ENCODE assay signal across 1 cellular context in the genomic region with DNA sequence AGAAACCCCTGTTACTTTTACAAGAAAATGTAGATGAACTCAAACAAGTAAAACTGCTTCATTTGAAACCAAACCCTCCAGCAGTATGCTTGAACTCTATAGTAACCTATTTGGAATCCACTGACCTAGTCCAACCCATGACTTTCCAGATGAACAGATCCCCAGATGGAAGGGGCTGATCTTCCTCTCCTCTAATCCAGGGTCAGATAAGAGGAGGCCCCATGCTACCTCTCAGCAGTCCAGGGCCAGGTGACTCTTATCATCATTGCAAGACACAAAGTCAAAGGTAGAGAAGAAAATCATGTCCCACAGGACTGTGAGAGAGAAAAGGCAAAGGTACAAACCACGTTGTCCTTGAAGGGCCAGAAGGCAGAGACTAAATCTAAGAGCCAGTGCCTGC.
TF ChIP-seq lines count a peak whose summit lies in the region.

No MANE protein-coding gene starts in this region.

TF ChIP-seq in K562, 482 proteins besides CTCF, POLR2A, EP300 and RAD21 (continued from another document and continues in another):
- TF ChIP-seq, protein P1, sequence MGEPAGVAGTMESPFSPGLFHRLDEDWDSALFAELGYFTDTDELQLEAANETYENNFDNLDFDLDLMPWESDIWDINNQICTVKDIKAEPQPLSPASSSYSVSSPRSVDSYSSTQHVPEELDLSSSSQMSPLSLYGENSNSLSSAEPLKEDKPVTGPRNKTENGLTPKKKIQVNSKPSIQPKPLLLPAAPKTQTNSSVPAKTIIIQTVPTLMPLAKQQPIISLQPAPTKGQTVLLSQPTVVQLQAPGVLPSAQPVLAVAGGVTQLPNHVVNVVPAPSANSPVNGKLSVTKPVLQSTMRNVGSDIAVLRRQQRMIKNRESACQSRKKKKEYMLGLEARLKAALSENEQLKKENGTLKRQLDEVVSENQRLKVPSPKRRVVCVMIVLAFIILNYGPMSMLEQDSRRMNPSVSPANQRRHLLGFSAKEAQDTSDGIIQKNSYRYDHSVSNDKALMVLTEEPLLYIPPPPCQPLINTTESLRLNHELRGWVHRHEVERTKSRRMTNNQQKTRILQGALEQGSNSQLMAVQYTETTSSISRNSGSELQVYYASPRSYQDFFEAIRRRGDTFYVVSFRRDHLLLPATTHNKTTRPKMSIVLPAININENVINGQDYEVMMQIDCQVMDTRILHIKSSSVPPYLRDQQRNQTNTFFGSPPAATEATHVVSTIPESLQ (CRISPR knock-in tag; IDR thresholded peaks at IDR 0.05) = no peak
- TF ChIP-seq, protein P2, sequence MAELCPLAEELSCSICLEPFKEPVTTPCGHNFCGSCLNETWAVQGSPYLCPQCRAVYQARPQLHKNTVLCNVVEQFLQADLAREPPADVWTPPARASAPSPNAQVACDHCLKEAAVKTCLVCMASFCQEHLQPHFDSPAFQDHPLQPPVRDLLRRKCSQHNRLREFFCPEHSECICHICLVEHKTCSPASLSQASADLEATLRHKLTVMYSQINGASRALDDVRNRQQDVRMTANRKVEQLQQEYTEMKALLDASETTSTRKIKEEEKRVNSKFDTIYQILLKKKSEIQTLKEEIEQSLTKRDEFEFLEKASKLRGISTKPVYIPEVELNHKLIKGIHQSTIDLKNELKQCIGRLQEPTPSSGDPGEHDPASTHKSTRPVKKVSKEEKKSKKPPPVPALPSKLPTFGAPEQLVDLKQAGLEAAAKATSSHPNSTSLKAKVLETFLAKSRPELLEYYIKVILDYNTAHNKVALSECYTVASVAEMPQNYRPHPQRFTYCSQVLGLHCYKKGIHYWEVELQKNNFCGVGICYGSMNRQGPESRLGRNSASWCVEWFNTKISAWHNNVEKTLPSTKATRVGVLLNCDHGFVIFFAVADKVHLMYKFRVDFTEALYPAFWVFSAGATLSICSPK (IDR thresholded peaks at IDR 0.05; ENCODE audit: borderline replicate concordance) = no peak
- TF ChIP-seq SRSF1 (IDR thresholded peaks at IDR 0.05; ENCODE audit: low read depth, low read length) = no peak
- peak; percentile 94 for TF ChIP-seq ZEB2 (IDR thresholded peaks at IDR 0.05)
- TF ChIP-seq, protein P3, sequence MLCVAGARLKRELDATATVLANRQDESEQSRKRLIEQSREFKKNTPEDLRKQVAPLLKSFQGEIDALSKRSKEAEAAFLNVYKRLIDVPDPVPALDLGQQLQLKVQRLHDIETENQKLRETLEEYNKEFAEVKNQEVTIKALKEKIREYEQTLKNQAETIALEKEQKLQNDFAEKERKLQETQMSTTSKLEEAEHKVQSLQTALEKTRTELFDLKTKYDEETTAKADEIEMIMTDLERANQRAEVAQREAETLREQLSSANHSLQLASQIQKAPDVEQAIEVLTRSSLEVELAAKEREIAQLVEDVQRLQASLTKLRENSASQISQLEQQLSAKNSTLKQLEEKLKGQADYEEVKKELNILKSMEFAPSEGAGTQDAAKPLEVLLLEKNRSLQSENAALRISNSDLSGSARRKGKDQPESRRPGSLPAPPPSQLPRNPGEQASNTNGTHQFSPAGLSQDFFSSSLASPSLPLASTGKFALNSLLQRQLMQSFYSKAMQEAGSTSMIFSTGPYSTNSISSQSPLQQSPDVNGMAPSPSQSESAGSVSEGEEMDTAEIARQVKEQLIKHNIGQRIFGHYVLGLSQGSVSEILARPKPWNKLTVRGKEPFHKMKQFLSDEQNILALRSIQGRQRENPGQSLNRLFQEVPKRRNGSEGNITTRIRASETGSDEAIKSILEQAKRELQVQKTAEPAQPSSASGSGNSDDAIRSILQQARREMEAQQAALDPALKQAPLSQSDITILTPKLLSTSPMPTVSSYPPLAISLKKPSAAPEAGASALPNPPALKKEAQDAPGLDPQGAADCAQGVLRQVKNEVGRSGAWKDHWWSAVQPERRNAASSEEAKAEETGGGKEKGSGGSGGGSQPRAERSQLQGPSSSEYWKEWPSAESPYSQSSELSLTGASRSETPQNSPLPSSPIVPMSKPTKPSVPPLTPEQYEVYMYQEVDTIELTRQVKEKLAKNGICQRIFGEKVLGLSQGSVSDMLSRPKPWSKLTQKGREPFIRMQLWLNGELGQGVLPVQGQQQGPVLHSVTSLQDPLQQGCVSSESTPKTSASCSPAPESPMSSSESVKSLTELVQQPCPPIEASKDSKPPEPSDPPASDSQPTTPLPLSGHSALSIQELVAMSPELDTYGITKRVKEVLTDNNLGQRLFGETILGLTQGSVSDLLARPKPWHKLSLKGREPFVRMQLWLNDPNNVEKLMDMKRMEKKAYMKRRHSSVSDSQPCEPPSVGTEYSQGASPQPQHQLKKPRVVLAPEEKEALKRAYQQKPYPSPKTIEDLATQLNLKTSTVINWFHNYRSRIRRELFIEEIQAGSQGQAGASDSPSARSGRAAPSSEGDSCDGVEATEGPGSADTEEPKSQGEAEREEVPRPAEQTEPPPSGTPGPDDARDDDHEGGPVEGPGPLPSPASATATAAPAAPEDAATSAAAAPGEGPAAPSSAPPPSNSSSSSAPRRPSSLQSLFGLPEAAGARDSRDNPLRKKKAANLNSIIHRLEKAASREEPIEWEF (CRISPR knock-in tag; IDR thresholded peaks at IDR 0.05) = no peak
- TF ChIP-seq RB1 (IDR thresholded peaks at IDR 0.05; ENCODE audit: low read depth) = no peak
- no peak for TF ChIP-seq HNRNPH1 (optimal IDR thresholded peaks at IDR 0.05; ENCODE audit: low read depth, low read length)
- no peak for TF ChIP-seq ZNF717 (CRISPR knock-in tag; IDR thresholded peaks at IDR 0.05)
- TF ChIP-seq, protein P4, sequence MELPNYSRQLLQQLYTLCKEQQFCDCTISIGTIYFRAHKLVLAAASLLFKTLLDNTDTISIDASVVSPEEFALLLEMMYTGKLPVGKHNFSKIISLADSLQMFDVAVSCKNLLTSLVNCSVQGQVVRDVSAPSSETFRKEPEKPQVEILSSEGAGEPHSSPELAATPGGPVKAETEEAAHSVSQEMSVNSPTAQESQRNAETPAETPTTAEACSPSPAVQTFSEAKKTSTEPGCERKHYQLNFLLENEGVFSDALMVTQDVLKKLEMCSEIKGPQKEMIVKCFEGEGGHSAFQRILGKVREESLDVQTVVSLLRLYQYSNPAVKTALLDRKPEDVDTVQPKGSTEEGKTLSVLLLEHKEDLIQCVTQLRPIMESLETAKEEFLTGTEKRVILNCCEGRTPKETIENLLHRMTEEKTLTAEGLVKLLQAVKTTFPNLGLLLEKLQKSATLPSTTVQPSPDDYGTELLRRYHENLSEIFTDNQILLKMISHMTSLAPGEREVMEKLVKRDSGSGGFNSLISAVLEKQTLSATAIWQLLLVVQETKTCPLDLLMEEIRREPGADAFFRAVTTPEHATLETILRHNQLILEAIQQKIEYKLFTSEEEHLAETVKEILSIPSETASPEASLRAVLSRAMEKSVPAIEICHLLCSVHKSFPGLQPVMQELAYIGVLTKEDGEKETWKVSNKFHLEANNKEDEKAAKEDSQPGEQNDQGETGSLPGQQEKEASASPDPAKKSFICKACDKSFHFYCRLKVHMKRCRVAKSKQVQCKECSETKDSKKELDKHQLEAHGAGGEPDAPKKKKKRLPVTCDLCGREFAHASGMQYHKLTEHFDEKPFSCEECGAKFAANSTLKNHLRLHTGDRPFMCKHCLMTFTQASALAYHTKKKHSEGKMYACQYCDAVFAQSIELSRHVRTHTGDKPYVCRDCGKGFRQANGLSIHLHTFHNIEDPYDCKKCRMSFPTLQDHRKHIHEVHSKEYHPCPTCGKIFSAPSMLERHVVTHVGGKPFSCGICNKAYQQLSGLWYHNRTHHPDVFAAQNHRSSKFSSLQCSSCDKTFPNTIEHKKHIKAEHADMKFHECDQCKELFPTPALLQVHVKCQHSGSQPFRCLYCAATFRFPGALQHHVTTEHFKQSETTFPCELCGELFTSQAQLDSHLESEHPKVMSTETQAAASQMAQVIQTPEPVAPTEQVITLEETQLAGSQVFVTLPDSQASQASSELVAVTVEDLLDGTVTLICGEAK (IDR thresholded peaks at IDR 0.05) = no peak
- TF ChIP-seq, protein P4 (CRISPR knock-in tag; IDR thresholded peaks at IDR 0.05) = no peak
- TF ChIP-seq POLR2AphosphoS5 (IDR thresholded peaks at IDR 0.05; ENCODE audit: control insufficient read depth, insufficient read depth, low read depth, low read length) = peak; percentile 75
- no peak for TF ChIP-seq CAMTA2 (CRISPR knock-in tag; conservative IDR thresholded peaks at IDR 0.05)
- peak; percentile 88 for TF ChIP-seq ARID1B (IDR thresholded peaks at IDR 0.05)
- no peak for TF ChIP-seq SPI1 (IDR thresholded peaks at IDR 0.05; ENCODE audit: borderline replicate concordance, low read depth, low read length)
- TF ChIP-seq, protein P5, sequence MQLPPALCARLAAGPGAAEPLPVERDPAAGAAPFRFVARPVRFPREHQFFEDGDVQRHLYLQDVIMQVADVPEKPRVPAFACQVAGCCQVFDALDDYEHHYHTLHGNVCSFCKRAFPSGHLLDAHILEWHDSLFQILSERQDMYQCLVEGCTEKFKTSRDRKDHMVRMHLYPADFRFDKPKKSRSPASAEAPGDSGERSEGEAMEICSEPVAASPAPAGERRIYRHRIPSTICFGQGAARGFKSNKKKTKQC (CRISPR knock-in tag; IDR thresholded peaks at IDR 0.05) = no peak
- TF ChIP-seq CBFA2T3 (IDR thresholded peaks at IDR 0.05) = peak; percentile 93
- TF ChIP-seq TRIM24 (IDR thresholded peaks at IDR 0.05) = peak; percentile 73 to 78; a peak in 3 of 4 replicates
- TF ChIP-seq ERF (CRISPR knock-in tag; IDR thresholded peaks at IDR 0.05) = no peak
- TF ChIP-seq, protein P6, sequence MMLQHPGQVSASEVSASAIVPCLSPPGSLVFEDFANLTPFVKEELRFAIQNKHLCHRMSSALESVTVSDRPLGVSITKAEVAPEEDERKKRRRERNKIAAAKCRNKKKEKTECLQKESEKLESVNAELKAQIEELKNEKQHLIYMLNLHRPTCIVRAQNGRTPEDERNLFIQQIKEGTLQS (IDR thresholded peaks at IDR 0.05) = no peak
- TF ChIP-seq, protein P6 (CRISPR knock-in tag; conservative IDR thresholded peaks at IDR 0.05) = no peak
- no peak for TF ChIP-seq SRSF7 (optimal IDR thresholded peaks at IDR 0.05; ENCODE audit: low read depth, low read length)
- TF ChIP-seq HIVEP1 (CRISPR knock-in tag; IDR thresholded peaks at IDR 0.05) = no peak
- TF ChIP-seq ZC3H4 (CRISPR knock-in tag; IDR thresholded peaks at IDR 0.05; ENCODE audit: borderline replicate concordance) = no peak
- peak; percentile 70 for TF ChIP-seq SOX6 (IDR thresholded peaks at IDR 0.05)
- TF ChIP-seq, protein P7, sequence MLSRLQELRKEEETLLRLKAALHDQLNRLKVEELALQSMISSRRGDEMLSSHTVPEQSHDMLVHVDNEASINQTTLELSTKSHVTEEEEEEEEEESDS (CRISPR knock-in tag; IDR thresholded peaks at IDR 0.05) = no peak
- TF ChIP-seq BRD9 (IDR thresholded peaks at IDR 0.05; ENCODE audit: low read depth, partially characterized antibody) = no peak
- TF ChIP-seq PHB (CRISPR knock-in tag; IDR thresholded peaks at IDR 0.05) = no peak
- no peak for TF ChIP-seq NELFE (IDR thresholded peaks at IDR 0.05; ENCODE audit: insufficient read depth, insufficient read length)
- no peak for TF ChIP-seq NFE2L1 (tag; IDR thresholded peaks at IDR 0.05; ENCODE audit: borderline replicate concordance, low read depth)
- TF ChIP-seq, protein P8, sequence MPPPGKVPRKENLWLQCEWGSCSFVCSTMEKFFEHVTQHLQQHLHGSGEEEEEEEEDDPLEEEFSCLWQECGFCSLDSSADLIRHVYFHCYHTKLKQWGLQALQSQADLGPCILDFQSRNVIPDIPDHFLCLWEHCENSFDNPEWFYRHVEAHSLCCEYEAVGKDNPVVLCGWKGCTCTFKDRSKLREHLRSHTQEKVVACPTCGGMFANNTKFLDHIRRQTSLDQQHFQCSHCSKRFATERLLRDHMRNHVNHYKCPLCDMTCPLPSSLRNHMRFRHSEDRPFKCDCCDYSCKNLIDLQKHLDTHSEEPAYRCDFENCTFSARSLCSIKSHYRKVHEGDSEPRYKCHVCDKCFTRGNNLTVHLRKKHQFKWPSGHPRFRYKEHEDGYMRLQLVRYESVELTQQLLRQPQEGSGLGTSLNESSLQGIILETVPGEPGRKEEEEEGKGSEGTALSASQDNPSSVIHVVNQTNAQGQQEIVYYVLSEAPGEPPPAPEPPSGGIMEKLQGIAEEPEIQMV (tag; conservative IDR thresholded peaks at IDR 0.05; ENCODE audit: low read depth) = peak; percentile 38; the same call in 1 of the 2 replicates
- TF ChIP-seq JUND (IDR thresholded peaks at IDR 0.05; ENCODE audit: borderline replicate concordance, low read depth, low read length) = no peak; the same call in 1 of the 2 replicates
- peak; percentile 46; the same call in 1 of the 3 replicates for TF ChIP-seq JUND (tag; IDR thresholded peaks at IDR 0.05; ENCODE audit: borderline replicate concordance, low read depth, low read length)
- no peak for TF ChIP-seq ZNF551 (CRISPR knock-in tag; IDR thresholded peaks at IDR 0.05)
- TF ChIP-seq TEAD4 (IDR thresholded peaks at IDR 0.05; ENCODE audit: low read length) = peak; percentile 92
- no peak for TF ChIP-seq TEAD4 (CRISPR knock-in tag; IDR thresholded peaks at IDR 0.05; ENCODE audit: borderline replicate concordance)
- peak in 1 of 2 experiments; percentile 60; a peak in 1 of 4 replicates for TF ChIP-seq TBL1XR1 (IDR thresholded peaks at IDR 0.05; ENCODE audit: low read length in 2 of 2)
- no peak for TF ChIP-seq ZNF146 (CRISPR knock-in tag; IDR thresholded peaks at IDR 0.05; ENCODE audit: unreplicated experiment)
- 0 out of 2 replicates have a peak, but pooled peaks have one; percentile 27 for TF ChIP-seq ZNF583 (CRISPR knock-in tag; IDR thresholded peaks at IDR 0.05)
- TF ChIP-seq RBM34 (IDR thresholded peaks at IDR 0.05; ENCODE audit: borderline replicate concordance, insufficient read depth, low read length) = no peak
